In genomic region chr20:63863798-63864544, GRCh38 we compare ENCODE assay signal across 8 cellular contexts.
DNase-seq lines count a peak whose midpoint lies in the region; ATAC-seq and TF ChIP-seq lines count a peak whose summit lies in the region.

No MANE protein-coding gene starts in this region.

- peak; percentile 82 for DNase-seq in DMS79 (lab: John Stamatoyannopoulos, UW)
- DNase-seq in KG1 (lab: John Stamatoyannopoulos, UW), result peak; percentile 83
- DNase-seq in RWPE2 (ENCODE audit: low spot score), result peak; percentile 91
- DNase-seq in activated effector memory CD4-positive, alpha-beta T cell treated with anti-CD3 and anti-CD28 coated beads, Interleukin-2, amount 50 U/mL, for 16 hours, result peak; percentile 92
- DNase-seq in foreskin fibroblast, result peak; percentile 86 to 92
- peak; percentile 72 for DNase-seq in stromal cell of bone marrow (ENCODE audit: low read depth)

- H3K4me3 ChIP-seq in RWPE2 (ENCODE audit: severe bottlenecking) (peak overlapping the region; percentile 78), foreskin fibroblast (ENCODE audit: low read depth in 1 of 2, low read length in 2 of 2) (peak overlapping the region; percentile 72 to 96), neuron (ENCODE audit: low read length) (peak overlapping the region; percentile 94)

- H3K27me3 ChIP-seq in RWPE2 (ENCODE audit: insufficient read depth, poor library complexity, severe bottlenecking) (no peaks in the 10 kb centered on the region), neuron (ENCODE audit: insufficient read depth, low read length) (no peaks in the 10 kb centered on the region)

- peak; percentile 57 for ATAC-seq in GM21526 (IDR thresholded peaks at IDR 0.05; ENCODE audit: low FRiP score, unreplicated experiment)
- peak; percentile 28 for ATAC-seq in RWPE2 (ENCODE audit: low read depth)

- TF ChIP-seq CTCF in RWPE2 (IDR thresholded peaks at IDR 0.05; ENCODE audit: poor library complexity, severe bottlenecking), result peak; percentile 99
- peak; percentile 60 for TF ChIP-seq CTCF in foreskin fibroblast (IDR thresholded peaks at IDR 0.05; ENCODE audit: low read depth, low read length)

- H3K9me3 ChIP-seq in RWPE2 (ENCODE audit: severe bottlenecking) (no peaks in the 10 kb centered on the region), neuron (ENCODE audit: low read length) (no peaks in the 10 kb centered on the region)

- H3K36me3 ChIP-seq in RWPE2 (ENCODE audit: low read depth), result peaks cover 35% of the 10 kb centered on the region
- peaks cover 22% of the 10 kb centered on the region for H3K36me3 ChIP-seq in neuron (ENCODE audit: insufficient read depth, low read length)

- H3K27ac ChIP-seq in RWPE2 (ENCODE audit: poor library complexity, severe bottlenecking), result peak overlapping the region; percentile 87

- H3K4me1 ChIP-seq in RWPE2 (ENCODE audit: insufficient read depth, poor library complexity, severe bottlenecking) (peaks cover 6% of the 10 kb centered on the region), neuron (ENCODE audit: insufficient read depth, low read length) (peaks cover 21% of the 10 kb centered on the region)

- no peak overlapping the region for H2AFZ ChIP-seq in neuron (ENCODE audit: low read depth, low read length)

Comparison
In these comparisons a context has a peak if more than half of its experiments do, and no peak if none do; other contexts are left out.
1. Peak in every context shown above with its lines: DNase-seq, ATAC-seq, H3K4me3 ChIP-seq and H3K27ac ChIP-seq.